ENCODE assay signal across 8 cellular contexts in the genomic region with DNA sequence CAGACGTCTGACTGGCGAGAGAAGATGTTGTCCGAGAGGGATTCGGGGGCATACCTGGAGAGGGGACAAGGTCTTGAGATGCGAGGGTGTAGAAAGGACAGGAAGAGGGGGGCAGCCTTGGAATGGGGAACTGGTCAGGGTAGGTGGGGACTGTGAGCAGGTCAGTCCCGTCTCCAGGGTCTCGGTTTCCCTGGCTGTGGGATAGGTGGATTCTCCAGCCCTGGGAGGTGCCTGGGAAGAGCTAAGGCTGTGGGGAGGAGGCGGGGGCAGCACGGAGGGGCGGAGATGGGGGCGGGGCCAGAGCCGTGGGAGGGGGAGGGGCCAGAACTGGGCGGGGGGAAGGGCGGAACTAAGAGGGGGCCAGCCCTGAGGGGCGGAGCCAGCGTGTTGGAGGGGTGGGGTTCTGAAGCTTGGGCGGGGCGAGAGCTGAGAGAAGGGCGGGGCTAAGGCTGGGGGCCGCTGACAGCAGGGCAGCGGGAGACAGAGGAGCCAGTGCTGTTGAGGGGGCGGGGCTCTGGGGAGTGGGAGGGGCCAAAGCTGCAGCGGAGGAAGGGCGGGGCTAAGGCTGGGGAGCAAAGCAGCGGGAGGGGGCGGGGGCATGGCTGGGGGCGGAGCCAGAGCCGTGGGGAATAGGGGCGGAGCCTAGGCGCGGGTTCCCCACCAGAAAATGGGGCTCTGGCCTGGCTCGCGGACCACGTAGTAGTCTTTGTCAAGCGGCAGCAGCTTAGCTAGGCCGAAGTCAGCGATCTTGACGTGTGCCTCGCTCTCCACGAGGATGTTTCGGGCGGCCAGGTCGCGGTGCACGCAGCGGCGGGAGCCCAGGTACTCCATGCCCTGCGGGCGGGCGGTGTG. TPM values are rescaled to one million over a fixed set of nuclear protein-coding genes. Genes with fewer than 3 reads are reported as not detected.
DNase-seq lines count a peak whose midpoint lies in the region; ATAC-seq and TF ChIP-seq lines count a peak whose summit lies in the region.

No MANE protein-coding gene starts in this region.

- H3K27ac Mint-ChIP-seq in WTC11, result peak overlapping the region; percentile 99
- H3K27ac Mint-ChIP-seq in effector memory CD8-positive, alpha-beta T cell, result peak overlapping the region; percentile 9 to 64
- no peak overlapping the region for H3K27ac Mint-ChIP-seq in stimulated activated memory B cell treated with anti-CD40 and anti-IgM and Interleukin-4, amounts not matched to agents 10 μg/mL and 1 μg/mL and 100 μg/mL, for 72 hours

- H3K27me3 Mint-ChIP-seq in WTC11 (ENCODE audit: low read depth), result peaks cover 20% of the 10 kb centered on the region
- no peaks in the 10 kb centered on the region for H3K27me3 Mint-ChIP-seq in effector memory CD8-positive, alpha-beta T cell
- no peaks in the 10 kb centered on the region for H3K27me3 Mint-ChIP-seq in stimulated activated memory B cell treated with anti-CD40 and anti-IgM and Interleukin-4, amounts not matched to agents 10 μg/mL and 1 μg/mL and 100 μg/mL, for 72 hours

- H3K4me1 Mint-ChIP-seq in WTC11, result peaks cover 26% of the 10 kb centered on the region
- peaks cover 12 to 16% of the 10 kb centered on the region in 2 donors for H3K4me1 Mint-ChIP-seq in effector memory CD8-positive, alpha-beta T cell (ENCODE audit: low read depth in 2 of 2)
- peaks cover 12% of the 10 kb centered on the region for H3K4me1 Mint-ChIP-seq in stimulated activated memory B cell treated with anti-CD40 and anti-IgM and Interleukin-4, amounts not matched to agents 10 μg/mL and 1 μg/mL and 100 μg/mL, for 72 hours

- TF ChIP-seq CTCF in WTC11 (IDR thresholded peaks at IDR 0.05), result no peak

- peak; percentile 84 for ATAC-seq in WTC11
- peak; percentile 43 for ATAC-seq in effector memory CD8-positive, alpha-beta T cell (replicated peaks)
- peak; percentile 31 for ATAC-seq in stimulated activated memory B cell treated with anti-CD40 and anti-IgM and Interleukin-4, amounts not matched to agents 10 μg/mL and 1 μg/mL and 100 μg/mL, for 72 hours
- no peak for ATAC-seq in GM21576 (IDR thresholded peaks at IDR 0.05; ENCODE audit: unreplicated experiment)
- ATAC-seq in GM21381 (IDR thresholded peaks at IDR 0.05; ENCODE audit: unreplicated experiment), result no peak

- no peaks in the 10 kb centered on the region for H3K9me3 Mint-ChIP-seq in WTC11
- H3K9me3 Mint-ChIP-seq in effector memory CD8-positive, alpha-beta T cell, result no peaks in the 10 kb centered on the region
- H3K9me3 Mint-ChIP-seq in stimulated activated memory B cell treated with anti-CD40 and anti-IgM and Interleukin-4, amounts not matched to agents 10 μg/mL and 1 μg/mL and 100 μg/mL, for 72 hours, result peaks cover 5% of the 10 kb centered on the region

- POLR2A ChIA-PET in WTC11 (lab: Charles Lee), result interaction anchor here (0.6 to 1.8 kb wide), 10 partner anchors 11 to 428 kb away, joined by 3 to 11 read pairs (median 4); a partner anchor contains a TSS

- H3K4me3 Mint-ChIP-seq in WTC11, result peak overlapping the region; percentile 83
- no peak overlapping the region for H3K4me3 Mint-ChIP-seq in effector memory CD8-positive, alpha-beta T cell
- no peak overlapping the region for H3K4me3 Mint-ChIP-seq in stimulated activated memory B cell treated with anti-CD40 and anti-IgM and Interleukin-4, amounts not matched to agents 10 μg/mL and 1 μg/mL and 100 μg/mL, for 72 hours

- CTCF ChIA-PET in WTC11 (lab: Charles Lee), result interaction anchor here (0.6 to 1.8 kb wide), 39 partner anchors 9 to 694 kb away, joined by 3 to 35 read pairs (median 4); a partner anchor contains a TSS

- H3K36me3 Mint-ChIP-seq in WTC11, result no peaks in the 10 kb centered on the region
- peaks cover 63% of the 10 kb centered on the region for H3K36me3 Mint-ChIP-seq in effector memory CD8-positive, alpha-beta T cell (ENCODE audit: insufficient read depth)
- H3K36me3 Mint-ChIP-seq in stimulated activated memory B cell treated with anti-CD40 and anti-IgM and Interleukin-4, amounts not matched to agents 10 μg/mL and 1 μg/mL and 100 μg/mL, for 72 hours, result peaks cover 77% of the 10 kb centered on the region

- DNase-seq in DMS114 treated with DMSO at 0.1 percent for 48 hours (lab: John Stamatoyannopoulos, UW; ENCODE audit: unreplicated experiment) (peak; percentile 60), NCI-H1092 (lab: John Stamatoyannopoulos, UW) (peak; percentile 60), WTC11 (ENCODE audit: low spot score) (peak; percentile 98), medulla oblongata (ENCODE audit: extremely low spot score) (peak; percentile 10)
- DNase-seq in effector memory CD8-positive, alpha-beta T cell, result no peak

TF ChIP-seq in WTC11, 78 proteins besides CTCF, POLR2A, EP300 and RAD21:
- no peak for TF ChIP-seq JUN (CRISPR knock-in tag; IDR thresholded peaks at IDR 0.05)
- TF ChIP-seq FOXJ3 (CRISPR knock-in tag; IDR thresholded peaks at IDR 0.05; ENCODE audit: borderline replicate concordance), result no peak
- TF ChIP-seq OVOL2 (CRISPR knock-in tag; IDR thresholded peaks at IDR 0.05; ENCODE audit: borderline replicate concordance), result no peak
- TF ChIP-seq, protein P1, sequence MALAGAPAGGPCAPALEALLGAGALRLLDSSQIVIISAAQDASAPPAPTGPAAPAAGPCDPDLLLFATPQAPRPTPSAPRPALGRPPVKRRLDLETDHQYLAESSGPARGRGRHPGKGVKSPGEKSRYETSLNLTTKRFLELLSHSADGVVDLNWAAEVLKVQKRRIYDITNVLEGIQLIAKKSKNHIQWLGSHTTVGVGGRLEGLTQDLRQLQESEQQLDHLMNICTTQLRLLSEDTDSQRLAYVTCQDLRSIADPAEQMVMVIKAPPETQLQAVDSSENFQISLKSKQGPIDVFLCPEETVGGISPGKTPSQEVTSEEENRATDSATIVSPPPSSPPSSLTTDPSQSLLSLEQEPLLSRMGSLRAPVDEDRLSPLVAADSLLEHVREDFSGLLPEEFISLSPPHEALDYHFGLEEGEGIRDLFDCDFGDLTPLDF (CRISPR knock-in tag; IDR thresholded peaks at IDR 0.05), result no peak
- TF ChIP-seq NR3C1 (CRISPR knock-in tag; conservative IDR thresholded peaks at IDR 0.05; ENCODE audit: low read depth), result no peak
- no peak for TF ChIP-seq RELA (CRISPR knock-in tag; IDR thresholded peaks at IDR 0.05; ENCODE audit: borderline replicate concordance)
- no peak for TF ChIP-seq ESRRA (CRISPR knock-in tag; IDR thresholded peaks at IDR 0.05; ENCODE audit: borderline replicate concordance)

RNA-seq across cellular contexts. Expression of a gene that starts 9.5 kb away (rescaled TPM):
- total RNA-seq in WTC11 (2021), result 0.79 to 1.2 TPM (median 1.2 TPM) in 3 replicates

RNA-seq across cellular contexts. Expression of a gene that starts 17.0 kb away (rescaled TPM):
- 4.4 to 5.6 TPM (median 5.6 TPM) in 3 replicates for total RNA-seq in WTC11 (2021)

RNA-seq across cellular contexts. Expression of a gene that starts 28.9 kb away (rescaled TPM):
- total RNA-seq in WTC11 (2021), result 2,950 to 3,448 TPM (median 3,445 TPM) in 3 replicates

RNA-seq across cellular contexts. Expression of a gene that starts 35.9 kb away (rescaled TPM):
- total RNA-seq in WTC11 (2021), result 1.2 to 1.9 TPM (median 1.3 TPM) in 3 replicates

RNA-seq across cellular contexts. Expression of a gene that starts 41.0 kb away (rescaled TPM):
- 2.5 TPM in 3 replicates for total RNA-seq in WTC11 (2021)

Comparison
In these comparisons a context has a peak if more than half of its experiments do, and no peak if none do; other contexts are left out.
1. DNase-seq: peak in DMS114 treated with DMSO at 0.1 percent for 48 hours (single experiment), NCI-H1092 (single experiment), WTC11 (single experiment) and medulla oblongata (single experiment); none in effector memory CD8-positive, alpha-beta T cell (0 of 3).
2. ATAC-seq: peak in WTC11 (single experiment), effector memory CD8-positive, alpha-beta T cell (single experiment) and stimulated activated memory B cell treated with anti-CD40 and anti-IgM and Interleukin-4, amounts not matched to agents 10 μg/mL and 1 μg/mL and 100 μg/mL, for 72 hours (single experiment); none in GM21576 (single experiment) and GM21381 (single experiment).